ENCODE assay signal across 10 cellular contexts in genomic region chr2:12720752-12721151, GRCh38. TPM values are rescaled to one million over a fixed set of nuclear protein-coding genes. Genes with fewer than 3 reads are reported as not detected.
DNase-seq lines count a peak whose midpoint lies in the region; ATAC-seq and TF ChIP-seq lines count a peak whose summit lies in the region.
"Had no signal": no experiment of that assay in that cellular context is flagged by ENCODE, and none has a peak within 500 bp of the region (broad histone marks: within the 10 kb centered on the region; RNA-seq: fewer than 3 reads in every experiment).

No MANE protein-coding gene starts in this region.

- H4K91ac ChIP-seq in H9 (ENCODE audit: insufficient read length, low read depth, low read length): no peak overlapping the region

- H2AFZ ChIP-seq in ACC112 (ENCODE audit: low read length, unreplicated experiment) (no peak overlapping the region), H9 (ENCODE audit: low read length) (no peak overlapping the region), mammary epithelial cell (ENCODE audit: low read depth, low read length) (no peak overlapping the region)

- H3K23ac ChIP-seq in H9 (ENCODE audit: insufficient read length, low read depth, low read length): no peak overlapping the region

- H3K9ac ChIP-seq in H9 (ENCODE audit: extremely low read depth, insufficient read length, low read length) (no peak overlapping the region), mammary epithelial cell (ENCODE audit: insufficient read depth, low read length) (no peak overlapping the region)

- peak overlapping the region; percentile 93 for H3K4me2 ChIP-seq in H9 (ENCODE audit: insufficient read depth, insufficient read length, low read length)
- H3K4me2 ChIP-seq in mammary epithelial cell (ENCODE audit: insufficient read depth, low read depth, low read length): peak overlapping the region; percentile 90

- H3K56ac ChIP-seq in H9 (ENCODE audit: insufficient read length, low read depth, low read length): no peak overlapping the region

- WGBS in H9 (ENCODE audit: extremely low coverage, insufficient read length, low lambda C conversion rate): no CpG with 5 or more reads among the region's 2 CpGs
- 58% methylated on average over 2 of the region's 2 CpGs for WGBS in mammary epithelial cell (ENCODE audit: low coverage, missing lambda C conversion rate)

- H3K27me3 ChIP-seq in ACC112 (ENCODE audit: insufficient read depth, low read length) (no peaks in the 10 kb centered on the region), H9 (ENCODE audit: insufficient read depth, low read length) (no peaks in the 10 kb centered on the region), mammary epithelial cell (ENCODE audit: insufficient read depth, low read length) (no peaks in the 10 kb centered on the region)

- no peak overlapping the region for H2BK20ac ChIP-seq in H9 (ENCODE audit: low read depth, low read length, poor library complexity, severe bottlenecking)

- DNase-seq in H9: no peak
- no peak for DNase-seq in mammary epithelial cell
- DNase-seq in natural killer cell: no peak
- no peak for DNase-seq in GM03348 (ENCODE audit: low spot score)
- no peak for DNase-seq in KBM-7
- DNase-seq in NCI-H1105 treated with DMSO at 0.1 percent for 48 hours (lab: John Stamatoyannopoulos, UW): no peak
- DNase-seq: foreskin keratinocyte, GDM1 had no signal

- in situ Hi-C loops in mammary epithelial cell (cut with MboI; ENCODE audit: low sequenced_read_pairs in 2 of 2): loop anchor here in 1 of 2 donors (25.0 kb wide), 2 partner anchors 258 to 408 kb away; no protein-coding TSS in a partner anchor
- in situ Hi-C loops in KBM-7 (cut with MboI; ENCODE audit: low pct_unique_long_range_greater_than_20kb, low sequenced_read_pairs): no loop called here

- no peaks in the 10 kb centered on the region for H4K20me1 ChIP-seq in H9 (ENCODE audit: control insufficient read depth, insufficient read depth, insufficient read length)
- H4K20me1 ChIP-seq in mammary epithelial cell (ENCODE audit: insufficient read depth, low read length): no peaks in the 10 kb centered on the region

- intact Hi-C loops in mammary epithelial cell (cut with micrococcal nuclease) (no loop called here), natural killer cell (cut with micrococcal nuclease) (no loop called here)

- ATAC-seq in natural killer cell (no peak), HG02623 (IDR thresholded peaks at IDR 0.05; ENCODE audit: unreplicated experiment) (no peak)
- ATAC-seq: foreskin keratinocyte had no signal

- H2BK12ac ChIP-seq in H9 (ENCODE audit: insufficient read length, low read depth, low read length): no peak overlapping the region

- peak overlapping the region; percentile 91 to 99; a peak in 4 of 5 replicates for H3K4me3 Mint-ChIP-seq in H9
- peak overlapping the region; percentile 99 for H3K4me3 Mint-ChIP-seq in natural killer cell

- no peak for TF ChIP-seq CTCF in H9 (conservative IDR thresholded peaks at IDR 0.05)
- TF ChIP-seq CTCF in mammary epithelial cell (conservative IDR thresholded peaks at IDR 0.05 in 1 of 2, IDR thresholded peaks at IDR 0.05 in 1 of 2; ENCODE audit: extremely low read depth in 1 of 2, insufficient read depth in 1 of 2, low read depth in 1 of 2, low read length in 2 of 2): no peak
- TF ChIP-seq CTCF in natural killer cell (IDR thresholded peaks at IDR 0.05): no peak

- peaks cover 4% of the 10 kb centered on the region for H3K27me3 Mint-ChIP-seq in H9 (ENCODE audit: low read depth)
- no peaks in the 10 kb centered on the region for H3K27me3 Mint-ChIP-seq in natural killer cell (ENCODE audit: low read depth in 2 of 2)

- no peak overlapping the region for H3K18ac ChIP-seq in H9 (ENCODE audit: insufficient read length, low read depth, low read length)

- H3K4me1 Mint-ChIP-seq in H9 (peaks cover 44 to 45% of the 10 kb centered on the region in 2 experiments), natural killer cell (peaks cover 82 to 87% of the 10 kb centered on the region in 2 donors)

- no TSS peak for BruUV-seq in mammary epithelial cell (replicated peaks; lab: Mats Ljungman, UMichigan)

- no peak overlapping the region for H2BK120ac ChIP-seq in H9 (ENCODE audit: low read depth, low read length, poor library complexity, severe bottlenecking)

- H3K9me3 Mint-ChIP-seq in H9 (peaks cover 0 to 4% of the 10 kb centered on the region in 2 experiments; a peak in 2 of 5 replicates), natural killer cell (no peaks in the 10 kb centered on the region)

- no peak overlapping the region for H4K5ac ChIP-seq in H9 (ENCODE audit: insufficient read length, low read depth, low read length)

- H3K27ac Mint-ChIP-seq in H9 (no peak overlapping the region), natural killer cell (peak overlapping the region; percentile 96 to 98)

- H4K8ac ChIP-seq in H9 (replicated peaks; ENCODE audit: insufficient read length, low read depth, low read length): no peak overlapping the region

- peaks cover 26% of the 10 kb centered on the region for H3K36me3 ChIP-seq in ACC112 (ENCODE audit: insufficient read depth, low read length)
- H3K36me3 ChIP-seq in mammary epithelial cell (ENCODE audit: insufficient read depth, low read length): peaks cover 6% of the 10 kb centered on the region

- H2BK5ac ChIP-seq in H9 (ENCODE audit: insufficient read length, low read length): no peak overlapping the region

- peaks cover 25 to 38% (median 33%) of the 10 kb centered on the region in 3 experiments for H3K36me3 Mint-ChIP-seq in H9 (ENCODE audit: insufficient read depth in 1 of 3, low read depth in 3 of 3)
- H3K36me3 Mint-ChIP-seq in natural killer cell: peaks cover 9% of the 10 kb centered on the region

- no peak overlapping the region for H3T11ph ChIP-seq in H9 (ENCODE audit: low read length)

- H3K9me3 ChIP-seq in H9 (ENCODE audit: control insufficient read depth, low read depth, low read length) (no peaks in the 10 kb centered on the region), mammary epithelial cell (replicated peaks; ENCODE audit: insufficient read depth, low read length) (no peaks in the 10 kb centered on the region)

- H3K23me2 ChIP-seq in H9 (ENCODE audit: insufficient read length, low read depth, low read length, poor library complexity, severe bottlenecking): peaks cover 25% of the 10 kb centered on the region

- H2AK5ac ChIP-seq in H9 (ENCODE audit: insufficient read length, low read length): no peak overlapping the region

- H2BK15ac ChIP-seq in H9 (ENCODE audit: low read depth, low read length): no peak overlapping the region

- H3K27ac ChIP-seq in ACC112 (ENCODE audit: low read depth, low read length) (peak overlapping the region; percentile 68), H9 (ENCODE audit: insufficient read length, low read depth, low read length) (no peak overlapping the region), mammary epithelial cell (ENCODE audit: insufficient read depth, low read depth, low read length) (no peak overlapping the region)
- H3K27ac ChIP-seq: foreskin keratinocyte had no signal

- no peak overlapping the region for H3K14ac ChIP-seq in H9 (ENCODE audit: insufficient read depth, low read length)

- dilution Hi-C loops in mammary epithelial cell (cut with HindIII; ENCODE audit: low sequenced_read_pairs): no loop called here

- H3K4me3 ChIP-seq in ACC112 (ENCODE audit: low read depth, low read length) (peak overlapping the region; percentile 95), mammary epithelial cell (replicated peaks in 1 of 3; ENCODE audit: insufficient read depth in 1 of 3, low read depth in 2 of 3, low read length in 3 of 3) (no peak overlapping the region)

- H3K4me1 ChIP-seq in ACC112 (ENCODE audit: control insufficient read depth, insufficient read depth, low read length, unreplicated experiment) (peaks cover 35% of the 10 kb centered on the region), H9 (ENCODE audit: insufficient read depth, low read length) (peaks cover 4% of the 10 kb centered on the region; the same call in 1 of the 2 replicates), mammary epithelial cell (ENCODE audit: insufficient read depth, low read length) (peaks cover 33% of the 10 kb centered on the region)

- peaks cover 3% of the 10 kb centered on the region for H3K79me1 ChIP-seq in H9 (ENCODE audit: insufficient read depth, low read depth, low read length, poor library complexity, severe bottlenecking)

- CTCF ChIA-PET in mammary epithelial cell (lab: Charles Lee; ENCODE audit: low non-redundant PET): no interaction called here

- H3K79me2 ChIP-seq in ACC112 (ENCODE audit: control insufficient read depth, insufficient read depth, low read length, unreplicated experiment) (peaks cover 72% of the 10 kb centered on the region), H9 (ENCODE audit: insufficient read depth, low read length) (peaks cover 56% of the 10 kb centered on the region; the same call in 1 of the 2 replicates), mammary epithelial cell (ENCODE audit: insufficient read depth, low read length) (peaks cover 59% of the 10 kb centered on the region)

- H3K4ac ChIP-seq in H9 (ENCODE audit: low read depth, low read length): no peak overlapping the region

RNA-seq across cellular contexts. Expression of gene TRIB2, which starts 4.0 kb away (rescaled TPM):
- 36.2 and 41.9 TPM in 2 replicates for total RNA-seq in H9 (2021)
- total RNA-seq in mammary epithelial cell: 10 to 100 TPM in 1 of 2 donors, 1 to 10 TPM in 1; 9.0 to 30.7 TPM
- 10.9 TPM for polyA plus RNA-seq in mammary epithelial cell
- 45.0 TPM for polyA minus RNA-seq in mammary epithelial cell
- total RNA-seq in natural killer cell: 10 to 100 TPM; 68.1 to 87.4 (median 84.5) TPM

Comparison
In these comparisons a context has a peak if more than half of its experiments do, and no peak if none do; other contexts are left out.
1. H3K27ac Mint-ChIP-seq: peak in natural killer cell (2 of 2); none in H9 (0 of 3).